Comparison of ENCODE assay signal across 10 cellular contexts in the genomic region with DNA sequence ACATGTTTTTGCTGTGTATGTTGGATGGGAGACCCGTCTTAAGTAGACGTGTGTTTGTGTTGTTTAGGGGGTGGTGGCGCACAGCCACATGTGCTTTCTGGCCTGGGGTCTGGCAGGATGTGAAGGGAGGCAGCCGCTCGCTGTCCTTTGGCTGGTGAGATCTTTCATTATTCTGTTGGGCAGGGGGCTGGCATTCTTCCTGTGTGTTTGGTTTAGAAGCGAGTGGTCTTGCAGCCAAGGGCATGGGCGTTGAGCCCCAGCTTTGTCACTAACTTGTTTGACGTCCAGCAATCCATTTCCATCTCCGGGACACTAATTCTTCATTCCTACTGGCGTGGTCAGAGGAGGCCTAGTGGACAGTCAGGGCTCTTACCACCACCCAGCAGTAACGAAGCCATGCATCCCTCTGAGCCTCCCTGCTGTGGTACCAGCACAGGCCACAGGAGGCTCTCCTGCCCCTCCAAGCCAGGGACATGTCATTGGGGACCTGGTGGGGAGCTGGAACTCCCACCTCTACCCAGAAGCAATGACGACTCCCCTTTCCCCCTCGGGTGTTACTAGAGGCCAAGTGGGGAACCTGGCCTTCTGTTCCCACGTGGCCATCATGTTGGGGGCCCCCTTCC. TPM values are rescaled to one million over a fixed set of nuclear protein-coding genes. Genes with fewer than 3 reads are reported as not detected.
DNase-seq lines count a peak whose midpoint lies in the region; ATAC-seq lines count a peak whose summit lies in the region.
"Had no signal": no experiment of that assay in that cellular context is flagged by ENCODE, and none has a peak within 500 bp of the region (broad histone marks: within the 10 kb centered on the region; RNA-seq: fewer than 3 reads in every experiment).

No MANE protein-coding gene starts in this region.

- H3K4me3 Mint-ChIP-seq in activated CD4-positive, alpha-beta T cell treated with anti-CD3 and anti-CD28 coated beads, Interleukin-2, amount 10 ng/mL, durations not matched to agents 7 days and 5 days: no peak overlapping the region
- H3K4me3 Mint-ChIP-seq: T-cell had no signal

- 86 to 90% methylated on average over 13 to 14 of the region's 14 CpGs for WGBS in GM23248 (ENCODE audit: low coverage in 1 of 2, low lambda C conversion rate in 2 of 2, missing lambda C conversion rate in 2 of 2), 2 experiments

- no peaks in the 10 kb centered on the region for H3K27me3 ChIP-seq in GM23248 (replicated peaks; ENCODE audit: insufficient read depth)
- no peaks in the 10 kb centered on the region for H3K27me3 ChIP-seq in stomach smooth muscle (ENCODE audit: control insufficient read depth in 1 of 2, insufficient read depth in 2 of 2, low read length in 2 of 2)

- H3K36me3 Mint-ChIP-seq in activated CD4-positive, alpha-beta T cell treated with anti-CD3 and anti-CD28 coated beads, Interleukin-2, amount 10 ng/mL, durations not matched to agents 7 days and 5 days (ENCODE audit: low read depth): no peaks in the 10 kb centered on the region
- H3K36me3 Mint-ChIP-seq: T-cell had no signal

- H3K27me3 Mint-ChIP-seq in activated CD4-positive, alpha-beta T cell treated with anti-CD3 and anti-CD28 coated beads, Interleukin-2, amount 10 ng/mL, durations not matched to agents 7 days and 5 days: peaks cover 3% of the 10 kb centered on the region

- H3K9ac ChIP-seq in GM23248: no peak overlapping the region
- H3K9ac ChIP-seq in stomach smooth muscle (ENCODE audit: low read length in 2 of 2): no peak overlapping the region

- H3K4me3 ChIP-seq in GM23248 (no peak overlapping the region), stomach smooth muscle (ENCODE audit: low read length in 2 of 2) (peak overlapping the region; percentile 4 to 40)

- H3K36me3 ChIP-seq in GM23248 (ENCODE audit: low read depth): no peaks in the 10 kb centered on the region
- no peaks in the 10 kb centered on the region for H3K36me3 ChIP-seq in stomach smooth muscle (ENCODE audit: control insufficient read depth in 2 of 2, insufficient read depth in 2 of 2, low read length in 2 of 2)

- no peak overlapping the region for H3K4me2 ChIP-seq in GM23248 (ENCODE audit: unreplicated experiment)

- H3K27ac Mint-ChIP-seq in activated CD4-positive, alpha-beta T cell treated with anti-CD3 and anti-CD28 coated beads, Interleukin-2, amount 10 ng/mL, durations not matched to agents 7 days and 5 days: no peak overlapping the region
- H3K27ac Mint-ChIP-seq: T-cell had no signal

- POLR2A ChIA-PET in activated CD4-positive, alpha-beta T cell treated with anti-CD3 and anti-CD28 coated beads, Interleukin-2, amount 10 ng/mL, durations not matched to agents 7 days and 5 days (lab: Charles Lee): no interaction called here

- H3K4me1 Mint-ChIP-seq in activated CD4-positive, alpha-beta T cell treated with anti-CD3 and anti-CD28 coated beads, Interleukin-2, amount 10 ng/mL, durations not matched to agents 7 days and 5 days: no peaks in the 10 kb centered on the region
- H3K4me1 Mint-ChIP-seq: T-cell had no signal

- H4K20me1 ChIP-seq in GM23248 (ENCODE audit: insufficient read depth): 0 out of 2 replicates have a peak, but pooled peaks cover 3% of the 10 kb centered on the region

- no peak overlapping the region for H2AFZ ChIP-seq in GM23248

- peak; percentile 54 to 71 for ATAC-seq in left cardiac atrium
- ATAC-seq: T-cell had no signal

- H3K9me2 ChIP-seq in GM23248 (ENCODE audit: insufficient read depth): no peaks in the 10 kb centered on the region

- no peak overlapping the region for H3K27ac ChIP-seq in GM23248
- peak overlapping the region; percentile 79 for H3K27ac ChIP-seq in stomach smooth muscle (ENCODE audit: low read length)

- H3K9me3 Mint-ChIP-seq in activated CD4-positive, alpha-beta T cell treated with anti-CD3 and anti-CD28 coated beads, Interleukin-2, amount 10 ng/mL, durations not matched to agents 7 days and 5 days: no peaks in the 10 kb centered on the region
- H3K9me3 Mint-ChIP-seq: T-cell had no signal

- CTCF ChIA-PET in activated CD4-positive, alpha-beta T cell treated with anti-CD3 and anti-CD28 coated beads, Interleukin-2, amount 10 ng/mL, durations not matched to agents 7 days and 5 days (lab: Charles Lee): no interaction called here

- H3F3A ChIP-seq in GM23248 (ENCODE audit: insufficient read depth): 0 out of 2 replicates have a peak, but pooled peaks cover 7% of the 10 kb centered on the region

- H3K9me3 ChIP-seq in GM23248 (ENCODE audit: low read depth): no peaks in the 10 kb centered on the region
- H3K9me3 ChIP-seq in stomach smooth muscle (ENCODE audit: control insufficient read depth in 2 of 2, low read length in 2 of 2): no peaks in the 10 kb centered on the region

- intact Hi-C loops in left cardiac atrium (cut with DNase I): no loop called here

- DNase-seq in GM23248: peak; percentile 22
- DNase-seq in SK-MEL-5 (ENCODE audit: low read depth, low spot score): peak; percentile 61
- peak; percentile 38 for DNase-seq in left cardiac atrium
- no peak for DNase-seq in activated naive CD4-positive, alpha-beta T cell (lab: John Stamatoyannopoulos, UW)
- no peak for DNase-seq in activated CD4-positive, alpha-beta T cell treated with anti-CD3 and anti-CD28 coated beads, Interleukin-2, amount 10 ng/mL, durations not matched to agents 7 days and 5 days
- no peak for DNase-seq in NCI-H1417 treated with DMSO at 0.1 percent for 48 hours (lab: John Stamatoyannopoulos, UW)
- DNase-seq in NCI-H2107 (lab: John Stamatoyannopoulos, UW): no peak
- DNase-seq: stimulated activated CD4-positive, alpha-beta T cell treated with anti-CD3 and anti-CD28 coated beads, Interleukin-4, amount 100 ng/mL, for 4 hours; T-cell had no signal

- H3K4me1 ChIP-seq in GM23248 (ENCODE audit: insufficient read depth) (peaks cover 9% of the 10 kb centered on the region; the same call in 1 of the 2 replicates), stomach smooth muscle (ENCODE audit: control insufficient read depth, insufficient read depth, low read length) (peaks cover 18% of the 10 kb centered on the region)

- peaks cover 99% of the 10 kb centered on the region for H3K79me2 ChIP-seq in GM23248 (ENCODE audit: insufficient read depth)

- in situ Hi-C loops in GM23248 (cut with MboI): no loop called here
- in situ Hi-C loops in SK-MEL-5 (cut with HindIII; ENCODE audit: low pct_unique_long_range_greater_than_20kb, low sequenced_read_pairs): no loop called here

RNA-seq across cellular contexts. Expression of a gene that starts 10.7 kb away (rescaled TPM):
- total RNA-seq in GM23248 (2014; rRNA removed; shearing (Covaris generic)): 50.6 and 58.9 TPM in 2 replicates
- polyA plus RNA-seq in GM23248 (2016; fragmentation: Nextera tagmentation; extraction: Ambion mirVana): 13.3 and 14.2 TPM in 2 replicates
- 0.13 and 0.50 TPM in 2 replicates for total RNA-seq in SK-MEL-5 (2014; rRNA removed; shearing (Covaris generic))
- 0.20 and 3.8 TPM in 2 replicates for polyA plus RNA-seq in SK-MEL-5 (2015; cell fraction: cytosol; rRNA removed)
- 0.11 TPM in 1 of 2 replicates, not detected in the other for polyA plus RNA-seq in SK-MEL-5 (2015; cell fraction: nucleus; rRNA removed)
- 10 to 100 TPM; 39.8 to 68.3 TPM for total RNA-seq in left cardiac atrium
- total RNA-seq in activated CD4-positive, alpha-beta T cell treated with anti-CD3 and anti-CD28 coated beads, Interleukin-2, amount 10 ng/mL, durations not matched to agents 7 days and 5 days: not detected

Comparison
In these comparisons a context has a peak if more than half of its experiments do, and no peak if none do; other contexts are left out.
1. DNase-seq: peak in GM23248 (single experiment), SK-MEL-5 (single experiment) and left cardiac atrium (single experiment); none in activated naive CD4-positive, alpha-beta T cell (0 of 4), activated CD4-positive, alpha-beta T cell treated with anti-CD3 and anti-CD28 coated beads, Interleukin-2, amount 10 ng/mL, durations not matched to agents 7 days and 5 days (single experiment), NCI-H1417 treated with DMSO at 0.1 percent for 48 hours (single experiment) and NCI-H2107 (single experiment).
2. RNA of a gene that starts 10.7 kb away (total RNA-seq): 39.8 to 68.3 TPM in left cardiac atrium and 50.6 to 58.9 TPM in GM23248; 0.13 to 0.50 TPM in SK-MEL-5 and not detected in activated CD4-positive, alpha-beta T cell treated with anti-CD3 and anti-CD28 coated beads, Interleukin-2, amount 10 ng/mL, durations not matched to agents 7 days and 5 days; every median in the first group is over 10 times any median in the second.